ENCODE assay signal across 7 cellular contexts in the genomic region with DNA sequence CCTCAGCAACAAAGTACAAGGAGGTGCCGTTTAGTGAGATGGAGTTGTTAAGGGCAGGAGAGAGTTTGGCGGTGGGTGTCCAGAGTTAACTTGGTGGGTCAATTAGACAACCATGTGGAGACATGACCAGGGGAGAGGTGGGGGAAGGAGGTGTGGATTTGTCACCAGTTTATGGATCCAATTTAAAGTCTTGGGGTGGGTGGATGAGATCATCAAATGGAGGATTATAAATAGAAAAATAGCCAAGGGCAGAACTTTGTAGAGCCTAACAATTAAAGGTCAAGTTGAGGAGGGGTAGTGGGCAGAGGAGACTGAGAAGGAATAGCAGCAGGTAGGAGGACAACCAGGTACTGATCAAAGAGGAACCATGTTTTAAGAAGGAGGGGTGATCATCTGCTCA.
"Had no signal": no experiment of that assay in that cellular context is flagged by ENCODE, and none has a peak within 500 bp of the region (broad histone marks: within the 10 kb centered on the region; RNA-seq: fewer than 3 reads in every experiment).

No MANE protein-coding gene starts in this region.

- H3K4me3 ChIP-seq: K562 had no signal

- H3K27ac Mint-ChIP-seq: IgD-negative memory B cell had no signal

- H3K27ac ChIP-seq: HL-60 had no signal

- H3K9me3 Mint-ChIP-seq: IgD-negative memory B cell had no signal

- ATAC-seq: HepG2, K562 had no signal

- H3K4me3 Mint-ChIP-seq: IgD-negative memory B cell had no signal

- H3K27me3 Mint-ChIP-seq: IgD-negative memory B cell had no signal

- DNase-seq: IMR-90, KBM-7, KG1 had no signal
